In genomic region chr11:134344497-134345236, GRCh38 we compare ENCODE assay signal across 6 cellular contexts. TPM values are rescaled to one million over a fixed set of nuclear protein-coding genes. Genes with fewer than 3 reads are reported as not detected.
DNase-seq lines count a peak whose midpoint lies in the region; ATAC-seq, FAIRE-seq and TF ChIP-seq lines count a peak whose summit lies in the region.
"Not testable (repeated sequence)": the region's sequence is repeated elsewhere in the genome, so short reads cannot be mapped to it uniquely, and the experiment has no call there.

No MANE protein-coding gene starts in this region.

- TF ChIP-seq RAD21 in HepG2 (CRISPR knock-in tag; IDR thresholded peaks at IDR 0.05), result not testable (repeated sequence)

- H3K27ac ChIP-seq in heart right ventricle; HepG2 (ENCODE audit: extremely low read length, insufficient read depth, low read length); suprapubic skin: not testable (repeated sequence)

- not testable (repeated sequence) for BruUV-seq in HepG2 (replicated peaks; lab: Mats Ljungman, UMichigan)

- in situ Hi-C loops in HepG2 (cut with HindIII; ENCODE audit: extremely low pct_ligation_motif_present, low pct_unique_long_range_greater_than_20kb), result not testable (repeated sequence)

- intact Hi-C loops in heart right ventricle (cut with DNase I), result not testable (repeated sequence)
- intact Hi-C loops in HepG2 (cut with micrococcal nuclease; ENCODE audit: unreplicated experiment), result loop anchor here (2.0 kb wide), 1 partner anchor 64 kb away; no protein-coding TSS in a partner anchor

- 81 to 85% methylated on average over 24 to 28 of the region's 28 CpGs for WGBS in heart right ventricle, 2 donors
- 27% methylated on average over 13 of the region's 28 CpGs for WGBS in HepG2 (ENCODE audit: low lambda C conversion rate)
- no CpG with 5 or more reads among the region's 28 CpGs for WGBS in suprapubic skin

- H3K79me2 ChIP-seq in HepG2 (ENCODE audit: insufficient read depth, low read length), result not testable (repeated sequence)

- not testable (repeated sequence) for FAIRE-seq in HepG2 (lab: Jason Lieb, UNC)

- ATAC-seq in heart right ventricle, result peak in 5 of 8 donors; percentile 19 to 63 (median 34)
- ATAC-seq in HepG2, result peak; percentile 24; the same call in 1 of the 3 replicates
- ATAC-seq in omental fat pad (ENCODE audit: low FRiP score), result peak; percentile 22

- H3K4me1 ChIP-seq in heart right ventricle; HepG2 (ENCODE audit: insufficient read depth, low read length); suprapubic skin: not testable (repeated sequence)

- not testable (repeated sequence) for H4K20me1 ChIP-seq in HepG2 (ENCODE audit: insufficient read depth, low read length)

- peak; percentile 52 for DNase-seq in activated CD8-positive, alpha-beta memory T cell treated with anti-CD3 and anti-CD28 coated beads for 24 hours
- DNase-seq in ecto neural progenitor cell (ENCODE audit: low spot score), result peak; percentile 25
- not testable (repeated sequence) for DNase-seq in heart right ventricle; HepG2 (ENCODE audit: low spot score); omental fat pad (ENCODE audit: low spot score)
- peak; percentile 38 to 68 for DNase-seq in suprapubic skin (ENCODE audit: low spot score in 2 of 2)

- H3K9me3 ChIP-seq in heart right ventricle; HepG2 (ENCODE audit: low read length); suprapubic skin: not testable (repeated sequence)

- not testable (repeated sequence) for TF ChIP-seq EP300 in HepG2 (IDR thresholded peaks at IDR 0.05; ENCODE audit: low read depth in 2 of 2, low read length in 2 of 2); HepG2 (CRISPR knock-in tag; IDR thresholded peaks at IDR 0.05; ENCODE audit: borderline replicate concordance); suprapubic skin (IDR thresholded peaks at IDR 0.05)

- not testable (repeated sequence) for H2AFZ ChIP-seq in HepG2 (ENCODE audit: low read length)

- H3K4me2 ChIP-seq in HepG2 (ENCODE audit: low read depth, low read length), result not testable (repeated sequence)

- not testable (repeated sequence) for H3K9ac ChIP-seq in HepG2 (ENCODE audit: insufficient read depth, low read depth, low read length)

- TF ChIP-seq CTCF in heart right ventricle (IDR thresholded peaks at IDR 0.05); HepG2 (CRISPR knock-in tag; IDR thresholded peaks at IDR 0.05); omental fat pad (IDR thresholded peaks at IDR 0.05); suprapubic skin (IDR thresholded peaks at IDR 0.05): not testable (repeated sequence)

- H3K27me3 ChIP-seq in heart right ventricle (peaks cover 0 to 33% (median 20%) of the 10 kb centered on the region in 7 donors), HepG2 (ENCODE audit: control insufficient read depth in 1 of 2, insufficient read depth in 2 of 2, low read length in 2 of 2) (peaks cover 2 to 45% of the 10 kb centered on the region in 2 experiments; a peak in 4 of 5 replicates)
- H3K27me3 ChIP-seq in suprapubic skin, result not testable (repeated sequence)

- not testable (repeated sequence) for TF ChIP-seq POLR2A in HepG2 (IDR thresholded peaks at IDR 0.05; ENCODE audit: insufficient read depth in 1 of 2, low read depth in 2 of 2, low read length in 2 of 2); suprapubic skin (IDR thresholded peaks at IDR 0.05)

- POLR2A ChIA-PET in HepG2 (lab: Yijun Ruan, JAX), result not testable (repeated sequence)

- CTCF ChIA-PET in HepG2 (lab: Yijun Ruan, JAX; ENCODE audit: low intra/inter-chr PET ratio, low total read pairs), result not testable (repeated sequence)

- not testable (repeated sequence) for H3K36me3 ChIP-seq in heart right ventricle; HepG2 (replicated peaks in 1 of 2; ENCODE audit: control insufficient read depth in 1 of 2, insufficient read depth in 2 of 2, low read length in 2 of 2); suprapubic skin

- H3K4me3 ChIP-seq in heart right ventricle; HepG2 (replicated peaks in 1 of 3; ENCODE audit: insufficient read depth in 1 of 3, low read depth in 2 of 3, low read length in 3 of 3); suprapubic skin: not testable (repeated sequence)

RNA-seq across cellular contexts. Expression of gene GLB1L2, which starts 12.9 kb away (rescaled TPM):
- total RNA-seq in heart right ventricle, result under 1 TPM; 0.11 to 0.72 (median 0.31) TPM
- polyA plus RNA-seq in heart right ventricle, result under 1 TPM; 0.22 to 0.29 TPM
- total RNA-seq in HepG2 (2016; rRNA removed; fragmentation: Illumina TruSeq; extraction: Trizol), result 0.27 and 0.69 TPM in 2 replicates
- 0.09 and 0.10 TPM in 2 replicates for total RNA-seq in HepG2 (2016; cell fraction: cytosol; rRNA removed; fragmentation: Illumina TruSeq; extraction: Trizol; ENCODE audit: low read depth)
- total RNA-seq in HepG2 (2016; cell fraction: insoluble cytoplasmic fraction; rRNA removed; fragmentation: Illumina TruSeq; extraction: Trizol), result 0.27 and 0.80 TPM in 2 replicates
- total RNA-seq in HepG2 (2016; cell fraction: membrane; rRNA removed; fragmentation: Illumina TruSeq; extraction: Trizol), result 0.15 and 0.38 TPM in 2 replicates
- total RNA-seq in HepG2 (2016; cell fraction: nucleus; rRNA removed; fragmentation: Illumina TruSeq; extraction: Trizol), result 0.43 and 0.69 TPM in 2 replicates
- 0.59 and 0.80 TPM in 2 replicates for polyA plus RNA-seq in HepG2 (2011; rRNA removed)
- 0.38 and 0.43 TPM in 2 replicates for polyA plus RNA-seq in HepG2 (2011; cell fraction: cytosol; rRNA removed)
- polyA plus RNA-seq in HepG2 (2011; cell fraction: nucleus; rRNA removed), result 1.6 and 1.9 TPM in 2 replicates
- 0.62 and 0.81 TPM in 2 replicates for polyA plus RNA-seq in HepG2 (2012)
- 0.08 and 0.15 TPM in 2 replicates for polyA plus RNA-seq in HepG2 (2016; cell fraction: cytosol; fragmentation: Illumina TruSeq; extraction: Trizol; ENCODE audit: low read depth)
- polyA plus RNA-seq in HepG2 (2016; cell fraction: insoluble cytoplasmic fraction; fragmentation: Illumina TruSeq; extraction: Trizol; ENCODE audit: low read depth), result 0.19 and 0.22 TPM in 2 replicates
- polyA plus RNA-seq in HepG2 (2016; cell fraction: membrane; fragmentation: Illumina TruSeq; extraction: Trizol; ENCODE audit: low read depth), result 0.15 and 0.21 TPM in 2 replicates
- 1.0 and 1.8 TPM in 2 replicates for polyA plus RNA-seq in HepG2 (2016; cell fraction: nucleus; fragmentation: Illumina TruSeq; extraction: Trizol; ENCODE audit: insufficient read depth, low read depth)
- polyA minus RNA-seq in HepG2 (2011; rRNA and poly(A)+ RNA removed; ENCODE audit: low replicate concordance), result 0.56 and 17.0 TPM in 2 replicates
- polyA minus RNA-seq in HepG2 (2011; cell fraction: cytosol; rRNA and poly(A)+ RNA removed), result 0.44 TPM in 1 of 2 replicates, not detected in the other
- 0.13 and 0.37 TPM in 2 replicates for polyA minus RNA-seq in HepG2 (2011; cell fraction: nucleus; rRNA and poly(A)+ RNA removed)
- 1 to 10 TPM; 1.8 to 5.5 (median 2.4) TPM for total RNA-seq in omental fat pad
- total RNA-seq in suprapubic skin, result 10 to 100 TPM; 11.5 to 28.3 (median 21.8) TPM
